ENCODE assay signal across 17 cellular contexts in genomic region chr2:24861500-24861899, GRCh38. TPM values are rescaled to one million over a fixed set of nuclear protein-coding genes. Genes with fewer than 3 reads are reported as not detected.
DNase-seq lines count a peak whose midpoint lies in the region; ATAC-seq and TF ChIP-seq lines count a peak whose summit lies in the region.
"Had no signal": no experiment of that assay in that cellular context is flagged by ENCODE, and none has a peak within 500 bp of the region (broad histone marks: within the 10 kb centered on the region; RNA-seq: fewer than 3 reads in every experiment).

No MANE protein-coding gene starts in this region.

- H3K4me1 ChIP-seq in adipocyte (ENCODE audit: control insufficient read depth, insufficient read depth, low read length) (peaks cover 38% of the 10 kb centered on the region), skeletal muscle tissue (ENCODE audit: control insufficient read depth in 3 of 3, insufficient read depth in 3 of 3, low read length in 3 of 3) (peaks cover 8 to 15% (median 12%) of the 10 kb centered on the region in 3 donors)

- H3K27me3 ChIP-seq in adipocyte (replicated peaks; ENCODE audit: control insufficient read depth, insufficient read depth, low read length) (no peaks in the 10 kb centered on the region), skeletal muscle tissue (ENCODE audit: control insufficient read depth in 3 of 3, insufficient read depth in 3 of 3, low read length in 3 of 3) (no peaks in the 10 kb centered on the region)

- H3K9me3 ChIP-seq in adipocyte (ENCODE audit: control insufficient read depth, low read length) (no peaks in the 10 kb centered on the region), skeletal muscle tissue (ENCODE audit: control insufficient read depth in 3 of 3, low read length in 3 of 3) (no peaks in the 10 kb centered on the region)

- H3K4me3 ChIP-seq in adipocyte (ENCODE audit: low read length): no peak overlapping the region
- no peak overlapping the region for H3K4me3 ChIP-seq in skeletal muscle tissue (ENCODE audit: low read length in 3 of 3)
- H3K4me3 ChIP-seq: GM23248 had no signal

- DNase-seq in adipocyte (ENCODE audit: low read depth) (no peak), Right ventricle myocardium superior (peak; percentile 71), omental fat pad (ENCODE audit: low spot score) (no peak), hepatic stellate cell (ENCODE audit: low spot score) (no peak), NCI-H1694 (lab: John Stamatoyannopoulos, UW) (no peak)
- DNase-seq in activated naive CD4-positive, alpha-beta T cell (lab: John Stamatoyannopoulos, UW): no peak
- DNase-seq: COR-L47, GM23248, Karpas-422, MM.1S, NCI-H1417, NCI-H2029 treated with DMSO at 0.1 percent for 48 hours, NCI-H510A, NCI-H82 had no signal

- H3K9ac ChIP-seq in adipocyte (ENCODE audit: low read length): peak overlapping the region; percentile 66
- H3K9ac ChIP-seq in skeletal muscle tissue (ENCODE audit: low read depth in 1 of 3, low read length in 3 of 3): no peak overlapping the region
- H3K9ac ChIP-seq: GM23248 had no signal

- no peak for TF ChIP-seq CTCF in omental fat pad (IDR thresholded peaks at IDR 0.05)

- H3K36me3 ChIP-seq in adipocyte (ENCODE audit: control insufficient read depth, insufficient read depth, low read length, severe bottlenecking) (no peaks in the 10 kb centered on the region), skeletal muscle tissue (ENCODE audit: control insufficient read depth in 3 of 3, insufficient read depth in 3 of 3, low read length in 3 of 3) (no peaks in the 10 kb centered on the region)

- peak; percentile 80 for ATAC-seq in Right ventricle myocardium superior (ENCODE audit: poor library complexity)
- ATAC-seq in omental fat pad (ENCODE audit: low FRiP score): peak; percentile 58
- ATAC-seq in HG02938 (IDR thresholded peaks at IDR 0.05; ENCODE audit: unreplicated experiment): no peak
- ATAC-seq: HCT116 had no signal

- H3K27ac ChIP-seq in skeletal muscle tissue (ENCODE audit: low read depth, low read length): peak overlapping the region; percentile 69
- H3K27ac ChIP-seq: GM23248 had no signal

- intact Hi-C loops in Right ventricle myocardium superior (cut with DNase I): no loop called here

RNA-seq across cellular contexts. Expression of gene ADCY3, which starts 58.5 kb away (rescaled TPM):
- total RNA-seq in Right ventricle myocardium superior: 19.8 TPM
- 100 to 1,000 TPM in 1 of 4 donors, 10 to 100 TPM in 3; 74.5 to 116 (median 95.1) TPM for total RNA-seq in omental fat pad
- 13.6 TPM for total RNA-seq in skeletal muscle tissue
